In the genomic region with DNA sequence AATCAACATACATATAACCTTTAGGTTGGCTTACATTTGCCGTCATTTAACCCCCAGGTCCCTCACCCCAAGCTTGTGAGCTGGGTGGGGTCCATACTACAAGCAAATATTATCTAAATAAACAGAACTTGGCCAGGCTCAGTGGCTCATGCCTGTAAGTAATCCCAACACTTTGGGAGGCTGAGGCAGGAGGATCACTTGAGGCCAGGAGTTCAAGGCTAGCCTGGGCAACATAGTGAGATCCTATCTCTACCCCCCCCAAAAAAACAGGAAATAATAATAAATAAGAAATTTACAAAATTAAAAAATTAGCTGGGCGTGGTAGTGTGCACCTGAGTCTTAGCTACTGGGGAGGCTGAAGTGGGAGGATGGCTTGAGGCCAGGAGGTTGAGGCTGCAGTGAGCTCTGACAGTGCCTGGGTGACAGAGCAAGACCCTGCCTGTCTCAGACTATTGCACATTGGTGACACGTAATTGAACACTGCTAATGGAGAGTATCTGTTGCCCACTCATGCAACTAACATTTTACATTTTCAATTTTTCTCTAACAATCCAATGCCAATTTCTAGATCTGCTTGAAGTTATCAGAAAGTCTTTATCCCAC, we compare ENCODE assay signal across 15 cellular contexts. TPM values are rescaled to one million over a fixed set of nuclear protein-coding genes. Genes with fewer than 3 reads are reported as not detected.
A peak's percentile ranks its signal among the peaks of the same experiment; 100 is the strongest.
DNase-seq lines count a peak whose midpoint lies in the region; ATAC-seq and TF ChIP-seq lines count a peak whose summit lies in the region.
"Had no signal": no experiment of that assay in that cellular context is flagged by ENCODE, and none has a peak within 500 bp of the region (broad histone marks: within the 10 kb centered on the region; RNA-seq: fewer than 3 reads in every experiment).

No MANE protein-coding gene starts in this region.

- H3K4me3 Mint-ChIP-seq in CD8-positive, alpha-beta memory T cell, result peak overlapping the region in 6 of 7 donors; percentile 23 to 66 (median 54)
- peak overlapping the region; percentile 81 to 90 (median 86) for H3K4me3 Mint-ChIP-seq in IgD-negative memory B cell

- H3K27me3 Mint-ChIP-seq in CD8-positive, alpha-beta memory T cell, result peaks cover 0 to 1% of the 10 kb centered on the region in 2 donors
- no peaks in the 10 kb centered on the region for H3K27me3 Mint-ChIP-seq in IgD-negative memory B cell

- POLR2A ChIA-PET in CD8-positive, alpha-beta memory T cell (lab: Charles Lee), result no interaction called here

- H3K27ac Mint-ChIP-seq in CD8-positive, alpha-beta memory T cell, result peak overlapping the region; percentile 41 to 95 (median 82)
- H3K27ac Mint-ChIP-seq in IgD-negative memory B cell, result peak overlapping the region; percentile 98 to 100 (median 99)

- no peak overlapping the region for H3K27ac ChIP-seq in CD8-positive, alpha-beta memory T cell (ENCODE audit: low read depth, low read length)
- H3K27ac ChIP-seq in breast epithelium (peak overlapping the region; percentile 28 to 65), rectal smooth muscle tissue (ENCODE audit: low read depth, low read length) (peak overlapping the region; percentile 55), suprapubic skin (no peak overlapping the region)
- H3K27ac ChIP-seq: parathyroid adenoma, testis had no signal

- no peak overlapping the region for H3K4me3 ChIP-seq in CD8-positive, alpha-beta memory T cell (ENCODE audit: low read length)
- H3K4me3 ChIP-seq in breast epithelium (no peak overlapping the region), rectal smooth muscle tissue (ENCODE audit: low read length) (no peak overlapping the region), suprapubic skin (no peak overlapping the region)
- H3K4me3 ChIP-seq: testis had no signal

- no peaks in the 10 kb centered on the region for H3K27me3 ChIP-seq in CD8-positive, alpha-beta memory T cell (ENCODE audit: insufficient read depth, low read length, poor library complexity, severe bottlenecking)
- no peaks in the 10 kb centered on the region for H3K27me3 ChIP-seq in breast epithelium
- no peaks in the 10 kb centered on the region for H3K27me3 ChIP-seq in rectal smooth muscle tissue (ENCODE audit: control insufficient read depth, insufficient read depth, low read length)
- no peaks in the 10 kb centered on the region for H3K27me3 ChIP-seq in suprapubic skin
- H3K27me3 ChIP-seq: testis had no signal

- no peaks in the 10 kb centered on the region for H3K36me3 ChIP-seq in CD8-positive, alpha-beta memory T cell (ENCODE audit: insufficient read depth, low read length)
- H3K36me3 ChIP-seq in breast epithelium (no peaks in the 10 kb centered on the region), rectal smooth muscle tissue (ENCODE audit: control insufficient read depth, insufficient read depth, low read length) (no peaks in the 10 kb centered on the region), suprapubic skin (no peaks in the 10 kb centered on the region)

- TF ChIP-seq POLR2A in breast epithelium (IDR thresholded peaks at IDR 0.05) (no peak), suprapubic skin (IDR thresholded peaks at IDR 0.05) (no peak)

- intact Hi-C loops in breast epithelium (cut with DNase I; ENCODE audit: low total_unique reads) (no loop called here), Right ventricle myocardium inferior (cut with DNase I) (no loop called here)

- no peak for ATAC-seq in GM21825 (IDR thresholded peaks at IDR 0.05; ENCODE audit: unreplicated experiment)
- ATAC-seq in Right ventricle myocardium inferior, result no peak

- TF ChIP-seq EP300 in suprapubic skin (IDR thresholded peaks at IDR 0.05), result no peak

- CTCF ChIA-PET in CD8-positive, alpha-beta memory T cell (lab: Charles Lee), result no interaction called here

- WGBS in suprapubic skin, result 91% methylated on average over 3 of the region's 3 CpGs

- H3K4me1 Mint-ChIP-seq in CD8-positive, alpha-beta memory T cell, result peaks cover 92 to 99% (median 98%) of the 10 kb centered on the region in 3 donors
- H3K4me1 Mint-ChIP-seq in IgD-negative memory B cell, result peaks cover 79 to 89% (median 83%) of the 10 kb centered on the region in 3 donors

- TF ChIP-seq CTCF in breast epithelium (IDR thresholded peaks at IDR 0.05) (no peak), suprapubic skin (IDR thresholded peaks at IDR 0.05) (no peak)

- H3K36me3 Mint-ChIP-seq in CD8-positive, alpha-beta memory T cell, result peaks cover 5 to 55% (median 7%) of the 10 kb centered on the region in 3 donors
- H3K36me3 Mint-ChIP-seq in IgD-negative memory B cell, result peaks cover 15% of the 10 kb centered on the region

- no peaks in the 10 kb centered on the region for H3K9me3 Mint-ChIP-seq in CD8-positive, alpha-beta memory T cell
- no peaks in the 10 kb centered on the region for H3K9me3 Mint-ChIP-seq in IgD-negative memory B cell

- H3K9me3 ChIP-seq in CD8-positive, alpha-beta memory T cell (ENCODE audit: low read length), result no peaks in the 10 kb centered on the region
- H3K9me3 ChIP-seq in breast epithelium (no peaks in the 10 kb centered on the region), suprapubic skin (no peaks in the 10 kb centered on the region)
- H3K9me3 ChIP-seq: testis had no signal

- H3K9ac ChIP-seq in rectal smooth muscle tissue (ENCODE audit: low read length), result no peak overlapping the region
- H3K9ac ChIP-seq: parathyroid adenoma had no signal

- no peak for DNase-seq in CD8-positive, alpha-beta memory T cell
- DNase-seq in breast epithelium (ENCODE audit: low spot score in 2 of 2), result no peak
- DNase-seq in central memory CD4-positive, alpha-beta T cell, result no peak
- DNase-seq in Right ventricle myocardium inferior (ENCODE audit: missing footprints), result no peak
- DNase-seq in suprapubic skin (ENCODE audit: low spot score in 2 of 2), result no peak
- DNase-seq: activated effector memory CD4-positive, alpha-beta T cell treated with Interleukin-2 at 50 U/mL for 16 hours; foreskin fibroblast; left cardiac atrium; stimulated activated CD4-positive, alpha-beta T cell treated with anti-CD3 and anti-CD28 coated beads, Interleukin-4, amount 100 ng/mL, for 1 hour; T1000; testis had no signal

- peaks cover 74% of the 10 kb centered on the region for H3K4me1 ChIP-seq in CD8-positive, alpha-beta memory T cell (ENCODE audit: insufficient read depth, low read length)
- peaks cover 3 to 17% of the 10 kb centered on the region in 2 donors for H3K4me1 ChIP-seq in breast epithelium
- peaks cover 26% of the 10 kb centered on the region for H3K4me1 ChIP-seq in rectal smooth muscle tissue (ENCODE audit: control insufficient read depth, insufficient read depth, low read length)
- peaks cover 25% of the 10 kb centered on the region for H3K4me1 ChIP-seq in suprapubic skin
- H3K4me1 ChIP-seq: parathyroid adenoma had no signal

RNA-seq across cellular contexts. Expression of gene FNBP1, which starts 18.9 kb away (rescaled TPM):
- total RNA-seq in CD8-positive, alpha-beta memory T cell, result 100 to 1,000 TPM; 226 to 230 TPM
- 176 TPM for polyA plus RNA-seq in CD8-positive, alpha-beta memory T cell
- 173 TPM for polyA plus RNA-seq in IgD-negative memory B cell
- total RNA-seq in breast epithelium, result 10 to 100 TPM; 31.3 to 49.8 (median 41.9) TPM
- 24.2 TPM for total RNA-seq in Right ventricle myocardium inferior
- total RNA-seq in suprapubic skin, result 10 to 100 TPM; 23.7 to 50.5 (median 43.3) TPM

RNA-seq across cellular contexts. Expression of gene GPR107, which starts 29.6 kb away (rescaled TPM):
- total RNA-seq in CD8-positive, alpha-beta memory T cell, result 10 to 100 TPM; 21.3 to 21.4 TPM
- polyA plus RNA-seq in CD8-positive, alpha-beta memory T cell, result 4.2 TPM
- polyA plus RNA-seq in IgD-negative memory B cell, result 2.1 TPM
- 10 to 100 TPM; 22.5 to 26.9 (median 25.6) TPM for total RNA-seq in breast epithelium
- total RNA-seq in Right ventricle myocardium inferior, result 21.8 TPM
- total RNA-seq in suprapubic skin, result 10 to 100 TPM; 24.6 to 41.8 (median 34.1) TPM

Comparison
In these comparisons a context has a peak if more than half of its experiments do, and no peak if none do; other contexts are left out.
1. H3K27ac ChIP-seq: peak in breast epithelium (2 of 2) and rectal smooth muscle tissue (single experiment); none in CD8-positive, alpha-beta memory T cell (single experiment) and suprapubic skin (single experiment).